Comparison of ENCODE assay signal across 16 cellular contexts in genomic region chr9:94903961-94904421, GRCh38.
A peak's percentile ranks its signal among the peaks of the same experiment; 100 is the strongest.
DNase-seq lines count a peak whose midpoint lies in the region; ATAC-seq, FAIRE-seq and TF ChIP-seq lines count a peak whose summit lies in the region.
"Had no signal": no experiment of that assay in that cellular context is flagged by ENCODE, and none has a peak within 500 bp of the region (broad histone marks: within the 10 kb centered on the region; RNA-seq: fewer than 3 reads in every experiment).

No MANE protein-coding gene starts in this region.

- H3K36me3 Mint-ChIP-seq in type B pancreatic cell, result peaks cover 3% of the 10 kb centered on the region
- H3K36me3 Mint-ChIP-seq: activated CD4-positive, alpha-beta memory T cell treated with anti-CD3 and anti-CD28 coated beads for 36 hours had no signal

- peak overlapping the region; percentile 77 for H3K27ac Mint-ChIP-seq in type B pancreatic cell
- H3K27ac Mint-ChIP-seq: activated CD4-positive, alpha-beta memory T cell treated with anti-CD3 and anti-CD28 coated beads for 36 hours; activated T-helper 2 cell treated with anti-CD3 and anti-CD28 coated beads, Interferon-gamma antibody, Interleukin-2, Interleukin-4, amounts not matched to agents 10 μg/mL and 5 μg/mL and 100 μg/mL, durations not matched to agents 14 hours and 24 hours and 36 hours had no signal

- no peaks in the 10 kb centered on the region for H3K27me3 ChIP-seq in lung (ENCODE audit: control insufficient read depth, insufficient read depth)
- H3K27me3 ChIP-seq: testis had no signal

- no peaks in the 10 kb centered on the region for H3K9me3 ChIP-seq in lung (ENCODE audit: control insufficient read depth in 2 of 2, insufficient read depth in 1 of 2, low read length in 1 of 2)
- H3K9me3 ChIP-seq: testis had no signal

- H3K36me3 ChIP-seq in lung (ENCODE audit: control insufficient read depth in 2 of 2, insufficient read depth in 2 of 2, low read length in 2 of 2), result no peaks in the 10 kb centered on the region

- peaks cover 64% of the 10 kb centered on the region for H3K4me1 Mint-ChIP-seq in type B pancreatic cell (ENCODE audit: unreplicated experiment)

- H3K27me3 Mint-ChIP-seq in type B pancreatic cell, result no peaks in the 10 kb centered on the region
- H3K27me3 Mint-ChIP-seq: activated CD4-positive, alpha-beta memory T cell treated with anti-CD3 and anti-CD28 coated beads for 36 hours had no signal

- no peaks in the 10 kb centered on the region for H3K9me3 Mint-ChIP-seq in type B pancreatic cell
- H3K9me3 Mint-ChIP-seq: activated CD4-positive, alpha-beta memory T cell treated with anti-CD3 and anti-CD28 coated beads for 36 hours; activated T-helper 2 cell treated with anti-CD3 and anti-CD28 coated beads, Interferon-gamma antibody, Interleukin-2, Interleukin-4, amounts not matched to agents 10 μg/mL and 5 μg/mL and 100 μg/mL, durations not matched to agents 14 hours and 24 hours and 36 hours had no signal

- peak; percentile 15 for FAIRE-seq in H54 (lab: Jason Lieb, UNC)
- FAIRE-seq: G401.6 had no signal

- TF ChIP-seq CTCF in lung (IDR thresholded peaks at IDR 0.05; ENCODE audit: control extremely low read depth, extremely low read depth) (no peak), type B pancreatic cell (conservative IDR thresholded peaks at IDR 0.05) (no peak)

- DNase-seq in H54 (ENCODE audit: insufficient read length, low spot score) (no peak), amniotic stem cell (lab: John Stamatoyannopoulos, UW) (peak; percentile 49), lung (ENCODE audit: low spot score) (peak; percentile 9), type B pancreatic cell (ENCODE audit: extremely low spot score, unreplicated experiment) (no peak)
- no peak for DNase-seq in activated naive CD4-positive, alpha-beta T cell (lab: John Stamatoyannopoulos, UW)
- DNase-seq: activated CD4-positive, alpha-beta memory T cell treated with anti-CD3 and anti-CD28 coated beads for 36 hours; effector memory CD4-positive, alpha-beta T cell; NCI-H1436; NCI-H345; posterior cingulate gyrus; testis had no signal

- TF ChIP-seq POLR2A in H54 (IDR thresholded peaks at IDR 0.05; ENCODE audit: low read depth, low read length), result no peak

- H3K27ac ChIP-seq in lung (ENCODE audit: low read depth in 1 of 2, low read length in 1 of 2), result no peak overlapping the region
- H3K27ac ChIP-seq: KMS-11, testis had no signal

- peaks cover 6 to 13% of the 10 kb centered on the region in 2 donors for H3K4me1 ChIP-seq in lung (ENCODE audit: control insufficient read depth in 2 of 2, insufficient read depth in 2 of 2, low read length in 2 of 2)

- peak overlapping the region; percentile 59 for H3K4me3 Mint-ChIP-seq in type B pancreatic cell
- H3K4me3 Mint-ChIP-seq: activated CD4-positive, alpha-beta memory T cell treated with anti-CD3 and anti-CD28 coated beads for 36 hours had no signal

- 86 to 93% methylated on average over 2 of the region's 2 CpGs for whole genome bisulfite sequencing in lung, 2 donors

- no peak overlapping the region for H3K4me3 ChIP-seq in lung
- H3K4me3 ChIP-seq: testis had no signal

- no peak for ATAC-seq in lung (ENCODE audit: insufficient read depth, low FRiP score)
- ATAC-seq in GM18907 (IDR thresholded peaks at IDR 0.05; ENCODE audit: unreplicated experiment), result no peak
- ATAC-seq in HG02678 (IDR thresholded peaks at IDR 0.05; ENCODE audit: unreplicated experiment), result no peak

Comparison
In these comparisons a context has a peak if more than half of its experiments do, and no peak if none do; other contexts are left out.
1. DNase-seq: peak in amniotic stem cell (single experiment) and lung (single experiment); none in H54 (single experiment), type B pancreatic cell (single experiment) and activated naive CD4-positive, alpha-beta T cell (0 of 4).